12 cellular contexts compared by ENCODE assay signal in genomic region chr5:140882591-140882899, GRCh38. TPM values are rescaled to one million over a fixed set of nuclear protein-coding genes. Genes with fewer than 3 reads are reported as not detected.
A peak's percentile ranks its signal among the peaks of the same experiment; 100 is the strongest.
DNase-seq lines count a peak whose midpoint lies in the region; ATAC-seq and TF ChIP-seq lines count a peak whose summit lies in the region.
"Had no signal": no experiment of that assay in that cellular context is flagged by ENCODE, and none has a peak within 500 bp of the region (broad histone marks: within the 10 kb centered on the region; RNA-seq: fewer than 3 reads in every experiment).

No MANE protein-coding gene starts in this region.

- H3K4me3 ChIP-seq in A673 (ENCODE audit: low read depth, low read length, poor library complexity, severe bottlenecking): peak overlapping the region; percentile 51
- peak overlapping the region; percentile 36; the same call in 1 of the 2 replicates for H3K4me3 ChIP-seq in HUES48 (ENCODE audit: low read depth, low read length)
- peak overlapping the region; percentile 48 for H3K4me3 ChIP-seq in adipocyte (ENCODE audit: low read length)
- H3K4me3 ChIP-seq in left lung: peak overlapping the region in 1 of 2 donors; percentile 26

- H3K9me3 ChIP-seq in A673 (ENCODE audit: low read depth, low read length, poor library complexity, severe bottlenecking) (no peaks in the 10 kb centered on the region), HUES48 (ENCODE audit: control insufficient read depth, insufficient read depth, low read length) (no peaks in the 10 kb centered on the region), adipocyte (ENCODE audit: control insufficient read depth, low read length) (peaks cover 7% of the 10 kb centered on the region), left lung (peaks cover 0 to 25% of the 10 kb centered on the region in 2 donors)

- no peaks in the 10 kb centered on the region for H3K36me3 ChIP-seq in A673 (ENCODE audit: insufficient read depth, low read length, poor library complexity, severe bottlenecking)
- H3K36me3 ChIP-seq in HUES48 (ENCODE audit: control insufficient read depth, insufficient read depth, low read length): no peaks in the 10 kb centered on the region
- H3K36me3 ChIP-seq in adipocyte (ENCODE audit: control insufficient read depth, insufficient read depth, low read length, severe bottlenecking): no peaks in the 10 kb centered on the region
- H3K36me3 ChIP-seq in left lung: no peaks in the 10 kb centered on the region

- peak; percentile 82 for ATAC-seq in left lung
- ATAC-seq in stimulated activated effector memory CD8-positive, alpha-beta T cell treated with anti-CD3 and anti-CD28 coated beads, Interleukin-12 subunit alpha, Interleukin-12 subunit beta, amount 100 ng/mL, for 72 hours: no peak
- no peak for ATAC-seq in GM18517 (IDR thresholded peaks at IDR 0.05; ENCODE audit: unreplicated experiment)

- H3K4me1 ChIP-seq in A673 (ENCODE audit: insufficient read depth, low read length, poor library complexity, severe bottlenecking): no peaks in the 10 kb centered on the region
- H3K4me1 ChIP-seq in HUES48 (ENCODE audit: control insufficient read depth, insufficient read depth, low read length): no peaks in the 10 kb centered on the region
- H3K4me1 ChIP-seq in adipocyte (ENCODE audit: control insufficient read depth, insufficient read depth, low read length): no peaks in the 10 kb centered on the region
- no peaks in the 10 kb centered on the region for H3K4me1 ChIP-seq in left lung

- CTCF ChIA-PET in A673 (lab: Charles Lee): interaction anchor here (1.3 to 2.7 kb wide), 2 partner anchors 55 to 158 kb away, joined by 4 to 25 read pairs; partner anchors contain the start of gene PCDHA6

- H3K27ac ChIP-seq in A673 (ENCODE audit: low read depth, low read length, poor library complexity, severe bottlenecking): peak overlapping the region; percentile 36
- H3K27ac ChIP-seq in HUES48 (ENCODE audit: low read depth, low read length): no peak overlapping the region
- no peak overlapping the region for H3K27ac ChIP-seq in left lung

- peak; percentile 75 for TF ChIP-seq CTCF in A673 (conservative IDR thresholded peaks at IDR 0.05; ENCODE audit: low read depth, low read length)
- no peak for TF ChIP-seq CTCF in left lung (IDR thresholded peaks at IDR 0.05)

- peaks cover 10% of the 10 kb centered on the region for H3K9me3 Mint-ChIP-seq in stimulated activated effector memory CD8-positive, alpha-beta T cell treated with anti-CD3 and anti-CD28 coated beads, Interleukin-12 subunit alpha, Interleukin-12 subunit beta, amount 100 ng/mL, for 72 hours

- no peaks in the 10 kb centered on the region for H3K27me3 ChIP-seq in A673 (replicated peaks; ENCODE audit: insufficient read depth, low read depth, low read length, poor library complexity)
- no peaks in the 10 kb centered on the region for H3K27me3 ChIP-seq in HUES48 (ENCODE audit: control insufficient read depth, insufficient read depth, low read length)
- no peaks in the 10 kb centered on the region for H3K27me3 ChIP-seq in adipocyte (replicated peaks; ENCODE audit: control insufficient read depth, insufficient read depth, low read length)
- H3K27me3 ChIP-seq in left lung: peaks cover 3 to 62% of the 10 kb centered on the region in 2 donors

- H3K4me1 Mint-ChIP-seq in stimulated activated effector memory CD8-positive, alpha-beta T cell treated with anti-CD3 and anti-CD28 coated beads, Interleukin-12 subunit alpha, Interleukin-12 subunit beta, amount 100 ng/mL, for 72 hours: no peaks in the 10 kb centered on the region
- H3K4me1 Mint-ChIP-seq: CD4-positive, alpha-beta memory T cell had no signal

- no peak overlapping the region for H3K9ac ChIP-seq in HUES48 (ENCODE audit: low read depth, low read length)
- no peak overlapping the region for H3K9ac ChIP-seq in adipocyte (ENCODE audit: low read length)

- DNase-seq in A673 (ENCODE audit: low spot score) (peak; percentile 89), adipocyte (ENCODE audit: low read depth) (peak; percentile 0), left lung (no peak), NCI-H2107 (lab: John Stamatoyannopoulos, UW) (no peak), HUDEP-2 (lab: John Stamatoyannopoulos, UW; ENCODE audit: unreplicated experiment in 76 of 76) (no peak)
- no peak for DNase-seq in stimulated activated effector memory CD8-positive, alpha-beta T cell treated with anti-CD3 and anti-CD28 coated beads, Interleukin-12 subunit alpha, Interleukin-12 subunit beta, amount 100 ng/mL, for 72 hours (ENCODE audit: low spot score in 2 of 2)
- DNase-seq: CD4-positive, alpha-beta memory T cell; NCI-H1092; stimulated activated CD4-positive, alpha-beta T cell treated with anti-CD3 and anti-CD28 coated beads, Interleukin-4, amount 100 ng/mL, for 1 hour had no signal

- intact Hi-C loops in A673 (cut with micrococcal nuclease; ENCODE audit: unreplicated experiment) (loop anchor here (1.0 to 5.0 kb wide), 2 partner anchors 40 to 158 kb away; no protein-coding TSS in a partner anchor), left lung (cut with DNase I) (loop anchor here in 1 of 2 donors (10.0 kb wide), 1 partner anchor 162 kb away; no protein-coding TSS in a partner anchor)

- H3K4me3 Mint-ChIP-seq in stimulated activated effector memory CD8-positive, alpha-beta T cell treated with anti-CD3 and anti-CD28 coated beads, Interleukin-12 subunit alpha, Interleukin-12 subunit beta, amount 100 ng/mL, for 72 hours: no peak overlapping the region

- no peak overlapping the region for H3K27ac Mint-ChIP-seq in stimulated activated effector memory CD8-positive, alpha-beta T cell treated with anti-CD3 and anti-CD28 coated beads, Interleukin-12 subunit alpha, Interleukin-12 subunit beta, amount 100 ng/mL, for 72 hours
- H3K27ac Mint-ChIP-seq: activated T-helper 2 cell treated with anti-CD3 and anti-CD28 coated beads, Interferon-gamma antibody, Interleukin-2, Interleukin-4, amounts not matched to agents 10 μg/mL and 5 μg/mL and 100 μg/mL, durations not matched to agents 14 hours and 24 hours and 36 hours had no signal

- BruUV-seq in A673 (replicated peaks; lab: Mats Ljungman, UMichigan): no TSS peak

- POLR2A ChIA-PET in A673 (lab: Charles Lee; ENCODE audit: low non-redundant PET): no interaction called here

- H3K36me3 Mint-ChIP-seq in stimulated activated effector memory CD8-positive, alpha-beta T cell treated with anti-CD3 and anti-CD28 coated beads, Interleukin-12 subunit alpha, Interleukin-12 subunit beta, amount 100 ng/mL, for 72 hours: no peaks in the 10 kb centered on the region

RNA-seq across cellular contexts. Expression of gene PCDHA13, which starts 0.6 kb away (rescaled TPM):
- total RNA-seq in A673 (2021) (5.8 and 6.2 TPM in 2 replicates), left lung (1 to 10 TPM; 1.5 to 1.7 TPM)
- total RNA-seq: activated T-helper 2 cell treated with anti-CD3 and anti-CD28 coated beads, Interferon-gamma antibody, Interleukin-2, Interleukin-4, amounts not matched to agents 10 μg/mL and 5 μg/mL and 100 μg/mL, durations not matched to agents 14 hours and 24 hours and 36 hours; CD4-positive, alpha-beta memory T cell had no signal

RNA-seq across cellular contexts. Expression of gene PCDHA12, which starts 7.4 kb away (rescaled TPM):
- total RNA-seq in A673 (2021): 10.5 and 10.7 TPM in 2 replicates
- 1 to 10 TPM; 3.6 to 7.4 TPM for total RNA-seq in left lung
- total RNA-seq: activated T-helper 2 cell treated with anti-CD3 and anti-CD28 coated beads, Interferon-gamma antibody, Interleukin-2, Interleukin-4, amounts not matched to agents 10 μg/mL and 5 μg/mL and 100 μg/mL, durations not matched to agents 14 hours and 24 hours and 36 hours; CD4-positive, alpha-beta memory T cell had no signal

RNA-seq across cellular contexts. Expression of gene PCDHA11, which starts 13.8 kb away (rescaled TPM):
- total RNA-seq in A673 (2021): 11.4 and 15.5 TPM in 2 replicates
- 1 to 10 TPM; 1.4 to 1.5 TPM for total RNA-seq in left lung
- total RNA-seq: activated T-helper 2 cell treated with anti-CD3 and anti-CD28 coated beads, Interferon-gamma antibody, Interleukin-2, Interleukin-4, amounts not matched to agents 10 μg/mL and 5 μg/mL and 100 μg/mL, durations not matched to agents 14 hours and 24 hours and 36 hours; CD4-positive, alpha-beta memory T cell had no signal

RNA-seq across cellular contexts. Expression of gene PCDHA10, which starts 26.8 kb away (rescaled TPM):
- 11.5 and 11.6 TPM in 2 replicates for total RNA-seq in A673 (2021)
- total RNA-seq in left lung: 1 to 10 TPM in 1 of 2 donors, under 1 TPM in 1; 0.47 to 1.7 TPM
- total RNA-seq: activated T-helper 2 cell treated with anti-CD3 and anti-CD28 coated beads, Interferon-gamma antibody, Interleukin-2, Interleukin-4, amounts not matched to agents 10 μg/mL and 5 μg/mL and 100 μg/mL, durations not matched to agents 14 hours and 24 hours and 36 hours; CD4-positive, alpha-beta memory T cell had no signal

RNA-seq across cellular contexts. Expression of gene PCDHA9, which starts 34.4 kb away (rescaled TPM):
- total RNA-seq in A673 (2021): 0.33 and 0.37 TPM in 2 replicates
- total RNA-seq in left lung: under 1 TPM in 1 of 2 donors, not detected in 1; 0.20 TPM
- total RNA-seq: activated T-helper 2 cell treated with anti-CD3 and anti-CD28 coated beads, Interferon-gamma antibody, Interleukin-2, Interleukin-4, amounts not matched to agents 10 μg/mL and 5 μg/mL and 100 μg/mL, durations not matched to agents 14 hours and 24 hours and 36 hours; CD4-positive, alpha-beta memory T cell had no signal

Comparison
In these comparisons a context has a peak if more than half of its experiments do, and no peak if none do; other contexts are left out.
1. DNase-seq: peak in A673 (single experiment) and adipocyte (single experiment); none in left lung (0 of 2), stimulated activated effector memory CD8-positive, alpha-beta T cell treated with anti-CD3 and anti-CD28 coated beads, Interleukin-12 subunit alpha, Interleukin-12 subunit beta, amount 100 ng/mL, for 72 hours (0 of 2), NCI-H2107 (single experiment) and HUDEP-2 (0 of 76).